In genomic region chr6:169654590-169655391, GRCh38 we compare ENCODE assay signal across 8 cellular contexts. TPM values are rescaled to one million over a fixed set of nuclear protein-coding genes. Genes with fewer than 3 reads are reported as not detected.
DNase-seq lines count a peak whose midpoint lies in the region; ATAC-seq and TF ChIP-seq lines count a peak whose summit lies in the region.

No MANE protein-coding gene starts in this region.

- peaks cover 4% of the 10 kb centered on the region for H3K4me1 ChIP-seq in testis

- POLR2A ChIA-PET in GM10248 (lab: Yijun Ruan, JAX), result interaction anchor here (0.6 kb wide), 1 partner anchor 13 kb away, joined by 3 read pairs; no protein-coding TSS in a partner anchor

- H3K27ac Mint-ChIP-seq in osteocyte (ENCODE audit: unreplicated experiment), result peak overlapping the region; percentile 79

- no peaks in the 10 kb centered on the region for H3K27me3 ChIP-seq in testis

- H3K27me3 Mint-ChIP-seq in osteocyte (ENCODE audit: unreplicated experiment), result no peaks in the 10 kb centered on the region

- CTCF ChIA-PET in GM10248 (lab: Yijun Ruan, JAX), result interaction anchor here (1.5 to 1.8 kb wide), 2 partner anchors 18 to 143 kb away, joined by 3 to 4 read pairs; no protein-coding TSS in a partner anchor

- no peak for TF ChIP-seq POLR2A in testis (IDR thresholded peaks at IDR 0.05)

- TF ChIP-seq CTCF in GM10248 (IDR thresholded peaks at IDR 0.05; ENCODE audit: control extremely low read depth, extremely low read depth, low read depth, missing control alignments), result no peak
- TF ChIP-seq CTCF in fibroblast of pulmonary artery (IDR thresholded peaks at IDR 0.05; ENCODE audit: low read length, missing control alignments), result peak; percentile 40
- TF ChIP-seq CTCF in osteocyte (IDR thresholded peaks at IDR 0.05), result peak; percentile 52
- no peak for TF ChIP-seq CTCF in testis (IDR thresholded peaks at IDR 0.05)

- H3K4me3 ChIP-seq in fibroblast of pulmonary artery (replicated peaks; ENCODE audit: low read depth, low read length) (peak overlapping the region; percentile 65), testis (peak overlapping the region; percentile 47 to 63)

- peak overlapping the region; percentile 62 to 70 for H3K27ac ChIP-seq in testis

- H3K9me3 Mint-ChIP-seq in osteocyte (ENCODE audit: unreplicated experiment), result no peaks in the 10 kb centered on the region

- peak overlapping the region; percentile 79 for H3K4me3 Mint-ChIP-seq in osteocyte (ENCODE audit: unreplicated experiment)

- H3K9me3 ChIP-seq in testis, result no peaks in the 10 kb centered on the region

- DNase-seq in GM10248 (ENCODE audit: extremely low spot score) (peak; percentile 72), NCI-H69 (lab: John Stamatoyannopoulos, UW) (peak; percentile 68), fibroblast of pulmonary artery (ENCODE audit: low read depth) (peak; percentile 76), osteocyte (ENCODE audit: extremely low spot score, unreplicated experiment) (peak; percentile 85), testis (peak; percentile 81), NCI-H1105 (lab: John Stamatoyannopoulos, UW) (no peak)
- peak; percentile 57 for DNase-seq in activated T-helper 9 cell treated with anti-CD3 and anti-CD28 coated beads, Interleukin-2, amount 50 U/mL, for 16 hours (ENCODE audit: low read depth)

- 38 to 47% methylated on average over 36 to 47 of the region's 47 CpGs for WGBS in testis, 2 donors

- intact Hi-C loops in testis (cut with DNase I; ENCODE audit: low total_unique reads), result no loop called here

- H3K4me1 Mint-ChIP-seq in osteocyte (ENCODE audit: unreplicated experiment), result peaks cover 7% of the 10 kb centered on the region

- peaks cover 11% of the 10 kb centered on the region for H3K36me3 Mint-ChIP-seq in osteocyte (ENCODE audit: unreplicated experiment)

- peak; percentile 95 for ATAC-seq in HG02678 (IDR thresholded peaks at IDR 0.05; ENCODE audit: unreplicated experiment)

- H3K36me3 ChIP-seq in testis (ENCODE audit: low read depth, missing control alignments), result no peaks in the 10 kb centered on the region

RNA-seq across cellular contexts. Expression of gene WDR27, which starts 47.0 kb away (rescaled TPM):
- 37.0 and 37.4 TPM in 2 replicates for total RNA-seq in osteocyte
- 100 to 1,000 TPM in 1 of 2 donors, 10 to 100 TPM in 1; 84.0 to 101 TPM for total RNA-seq in testis
- polyA plus RNA-seq in testis (ENCODE audit: insufficient read depth, low read depth, low replicate concordance), result 32.8 TPM

RNA-seq across cellular contexts. Expression of gene C6orf120, which starts 47.1 kb away (rescaled TPM):
- 32.3 and 33.1 TPM in 2 replicates for total RNA-seq in osteocyte
- total RNA-seq in testis, result 10 to 100 TPM; 24.0 to 29.9 TPM
- polyA plus RNA-seq in testis (ENCODE audit: insufficient read depth, low read depth, low replicate concordance), result 16.9 TPM

Comparison
In these comparisons a context has a peak if more than half of its experiments do, and no peak if none do; other contexts are left out.
1. CTCF ChIP-seq: peak in fibroblast of pulmonary artery (single experiment) and osteocyte (single experiment); none in GM10248 (single experiment) and testis (0 of 3).